ENCODE assay signal across 8 cellular contexts in genomic region chr17:74779948-74780400, GRCh38. TPM values are rescaled to one million over a fixed set of nuclear protein-coding genes. Genes with fewer than 3 reads are reported as not detected.
DNase-seq lines count a peak whose midpoint lies in the region; ATAC-seq and TF ChIP-seq lines count a peak whose summit lies in the region.

No MANE protein-coding gene starts in this region.

- 65 to 83% methylated on average over 11 of the region's 11 CpGs for WGBS in sigmoid colon, 2 donors

- peaks cover 59% of the 10 kb centered on the region for H3K4me1 Mint-ChIP-seq in activated naive CD8-positive, alpha-beta T cell treated with anti-CD3 and anti-CD28 coated beads for 36 hours

- intact Hi-C loops in sigmoid colon (cut with DNase I): loop anchor here (5.0 kb wide), 1 partner anchor 92 kb away; the partner anchor contains the start of gene FDXR

- ATAC-seq in GM21360 (IDR thresholded peaks at IDR 0.05; ENCODE audit: unreplicated experiment): no peak

- H3K9me3 ChIP-seq in sigmoid colon: no peaks in the 10 kb centered on the region

- peak overlapping the region; percentile 96 for H3K27ac Mint-ChIP-seq in activated naive CD8-positive, alpha-beta T cell treated with anti-CD3 and anti-CD28 coated beads for 36 hours

- no peaks in the 10 kb centered on the region for H3K9me3 Mint-ChIP-seq in activated naive CD8-positive, alpha-beta T cell treated with anti-CD3 and anti-CD28 coated beads for 36 hours

- H3K4me3 ChIP-seq in sigmoid colon: no peak overlapping the region

- no peaks in the 10 kb centered on the region for H3K27me3 ChIP-seq in sigmoid colon

- TF ChIP-seq CTCF in sigmoid colon (IDR thresholded peaks at IDR 0.05): no peak

- peak overlapping the region; percentile 71 for H3K4me3 Mint-ChIP-seq in activated naive CD8-positive, alpha-beta T cell treated with anti-CD3 and anti-CD28 coated beads for 36 hours

- peaks cover 17% of the 10 kb centered on the region for H3K36me3 Mint-ChIP-seq in activated naive CD8-positive, alpha-beta T cell treated with anti-CD3 and anti-CD28 coated beads for 36 hours

- H3K27ac ChIP-seq in sigmoid colon: peak overlapping the region in 1 of 4 donors; percentile 10

- TF ChIP-seq EP300 in sigmoid colon (IDR thresholded peaks at IDR 0.05): no peak

- no peak for TF ChIP-seq POLR2A in sigmoid colon (IDR thresholded peaks at IDR 0.05)

- H3K4me1 ChIP-seq in sigmoid colon: peaks cover 0 to 29% (median 18%) of the 10 kb centered on the region in 4 donors

- H3K27me3 Mint-ChIP-seq in activated naive CD8-positive, alpha-beta T cell treated with anti-CD3 and anti-CD28 coated beads for 36 hours: no peaks in the 10 kb centered on the region

- DNase-seq in activated T-cell treated with anti-CD3 and anti-CD28 coated beads for 1 hour (ENCODE audit: low read depth) (peak; percentile 37), activated T-cell treated with anti-CD3 and anti-CD28 coated beads for 4 hours (no peak), SIG-M5 (lab: John Stamatoyannopoulos, UW) (peak; percentile 99), sigmoid colon (peak; percentile 74), HT-29 (ENCODE audit: low spot score) (no peak), NCI-H526 (lab: John Stamatoyannopoulos, UW) (no peak)
- peak; percentile 75 for DNase-seq in activated naive CD8-positive, alpha-beta T cell treated with anti-CD3 and anti-CD28 coated beads for 36 hours

- peaks cover 0 to 20% (median 0%) of the 10 kb centered on the region in 4 donors for H3K36me3 ChIP-seq in sigmoid colon

RNA-seq across cellular contexts. Expression of gene NAT9, which starts 3.8 kb away (rescaled TPM):
- 10 to 100 TPM; 39.9 to 41.6 TPM for total RNA-seq in activated naive CD8-positive, alpha-beta T cell treated with anti-CD3 and anti-CD28 coated beads for 36 hours
- total RNA-seq in sigmoid colon: 10 to 100 TPM; 14.3 to 29.9 (median 21.7) TPM
- 10 to 100 TPM; 11.3 to 36.4 (median 14.4) TPM for polyA plus RNA-seq in sigmoid colon
- total RNA-seq in HT-29 (2014; rRNA removed; shearing (Covaris generic)): 49.5 and 50.4 TPM in 2 replicates

RNA-seq across cellular contexts. Expression of gene NHERF1, which starts 31.5 kb away (rescaled TPM):
- total RNA-seq in activated naive CD8-positive, alpha-beta T cell treated with anti-CD3 and anti-CD28 coated beads for 36 hours: 100 to 1,000 TPM; 124 to 127 TPM
- 10 to 100 TPM in 1 of 4 donors, 1 to 10 TPM in 3; 6.6 to 12.5 (median 7.3) TPM for total RNA-seq in sigmoid colon
- polyA plus RNA-seq in sigmoid colon: 100 to 1,000 TPM; 122 to 420 (median 194) TPM
- total RNA-seq in HT-29 (2014; rRNA removed; shearing (Covaris generic)): 298 and 304 TPM in 2 replicates

RNA-seq across cellular contexts. Expression of gene RAB37, which starts 42.9 kb away (rescaled TPM):
- total RNA-seq in activated naive CD8-positive, alpha-beta T cell treated with anti-CD3 and anti-CD28 coated beads for 36 hours: 1 to 10 TPM; 1.8 TPM
- 1 to 10 TPM in 3 of 4 donors, under 1 TPM in 1; 0.54 to 4.1 (median 1.4) TPM for total RNA-seq in sigmoid colon
- polyA plus RNA-seq in sigmoid colon: 10 to 100 TPM; 15.2 to 28.8 (median 16.9) TPM
- 0.55 and 1.0 TPM in 2 replicates for total RNA-seq in HT-29 (2014; rRNA removed; shearing (Covaris generic))

Comparison
In these comparisons a context has a peak if more than half of its experiments do, and no peak if none do; other contexts are left out.
1. DNase-seq: peak in activated T-cell treated with anti-CD3 and anti-CD28 coated beads for 1 hour (single experiment), SIG-M5 (single experiment), activated naive CD8-positive, alpha-beta T cell treated with anti-CD3 and anti-CD28 coated beads for 36 hours (single experiment) and sigmoid colon (single experiment); none in activated T-cell treated with anti-CD3 and anti-CD28 coated beads for 4 hours (single experiment), HT-29 (single experiment) and NCI-H526 (0 of 2).
2. RNA of gene NHERF1, which starts 31.5 kb away (total RNA-seq): 298 to 304 TPM in HT-29 and 124 to 127 TPM in activated naive CD8-positive, alpha-beta T cell treated with anti-CD3 and anti-CD28 coated beads for 36 hours; 6.6 to 12.5 TPM in sigmoid colon; every median in the first group is over 4 times any median in the second.